ENCODE assay signal across 9 cellular contexts in the genomic region with DNA sequence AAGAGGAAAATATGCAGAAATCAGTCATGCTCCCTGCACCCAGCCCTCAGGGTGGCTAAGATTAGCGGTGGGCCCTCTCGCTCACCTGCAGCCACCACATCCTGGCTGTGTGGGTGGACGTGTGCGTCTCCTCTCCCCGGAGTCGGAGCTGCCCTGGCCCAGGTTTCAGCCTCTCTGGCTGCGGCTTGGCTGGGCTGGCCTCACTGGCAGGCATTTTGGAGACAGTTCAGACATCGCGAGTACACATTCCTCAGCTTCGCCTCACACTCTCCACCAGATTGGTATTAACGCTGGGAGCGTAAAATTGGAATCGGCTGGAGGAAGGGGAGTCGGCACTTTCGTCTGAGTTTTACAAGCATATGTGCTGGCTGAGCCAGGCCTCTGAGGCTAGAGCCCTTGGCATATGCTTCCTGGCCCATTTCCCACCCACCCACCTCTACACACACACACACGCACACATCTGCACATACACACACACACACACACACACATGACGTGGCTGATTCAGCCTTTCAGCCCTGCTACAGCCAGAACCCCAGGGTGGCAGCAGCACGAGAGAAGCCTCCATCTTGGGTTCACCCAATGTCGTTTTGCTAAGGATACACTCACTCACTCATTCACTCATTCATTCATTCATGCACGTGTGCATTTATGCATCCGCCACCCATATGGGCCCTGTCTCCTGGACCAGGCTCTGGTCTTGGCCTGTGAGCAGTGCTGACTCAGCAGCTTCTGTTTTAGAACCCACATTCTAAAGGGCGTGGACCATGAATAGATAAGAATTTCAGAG. TPM values are rescaled to one million over a fixed set of nuclear protein-coding genes. Genes with fewer than 3 reads are reported as not detected.
DNase-seq lines count a peak whose midpoint lies in the region; ATAC-seq, FAIRE-seq and TF ChIP-seq lines count a peak whose summit lies in the region.
"Had no signal": no experiment of that assay in that cellular context is flagged by ENCODE, and none has a peak within 500 bp of the region (broad histone marks: within the 10 kb centered on the region; RNA-seq: fewer than 3 reads in every experiment).

No MANE protein-coding gene starts in this region.

- intact Hi-C loops in GM12878 (cut with micrococcal nuclease; ENCODE audit: unreplicated experiment): no loop called here

- no peaks in the 10 kb centered on the region; the same call in none of the 2 replicates for H3K79me2 ChIP-seq in GM12878 (ENCODE audit: control insufficient read depth, insufficient read depth, low read length)

- H4K20me1 ChIP-seq in GM12878 (ENCODE audit: control insufficient read depth, insufficient read depth): no peaks in the 10 kb centered on the region

- RAD21 ChIA-PET in GM12878 (lab: Charles Lee; ENCODE audit: unreplicated experiment): interaction anchor here (0.8 to 1.8 kb wide), 3 partner anchors 16 to 43 kb away, joined by 3 to 5 read pairs (median 4); a partner anchor contains a TSS

- peak overlapping the region; percentile 13 for H2AFZ ChIP-seq in GM12878 (ENCODE audit: control insufficient read depth, low read depth, low read length)

- DNase-seq in GM12878 (ENCODE audit: low read depth, low spot score) (no peak), non-pigmented ciliary epithelial cell (ENCODE audit: low read depth) (peak; percentile 41), kidney glomerular epithelial cell (lab: John Stamatoyannopoulos, UW) (no peak), NCI-H345 treated with DMSO at 0.1 percent for 48 hours (lab: John Stamatoyannopoulos, UW; ENCODE audit: unreplicated experiment) (no peak)
- no peak for DNase-seq in activated effector memory CD4-positive, alpha-beta T cell treated with Interleukin-2 at 50 U/mL for 16 hours
- no peak for DNase-seq in activated naive CD4-positive, alpha-beta T cell treated with anti-CD3 and anti-CD28 coated beads, Interleukin-2, amount 50 U/mL, for 72 hours (ENCODE audit: low spot score in 2 of 2)

- H3K36me3 Mint-ChIP-seq in activated naive CD4-positive, alpha-beta T cell treated with anti-CD3 and anti-CD28 coated beads, Interleukin-2, amount 50 U/mL, for 72 hours: peaks cover 0 to 1% of the 10 kb centered on the region in 2 donors

- no peaks in the 10 kb centered on the region for H3K9me3 ChIP-seq in GM12878 (replicated peaks; ENCODE audit: control insufficient read depth, insufficient read depth, low read length)
- H3K9me3 ChIP-seq: SJSA1 had no signal

- peak overlapping the region; percentile 64 for H3K27ac ChIP-seq in GM12878 (ENCODE audit: control insufficient read depth, insufficient read depth)
- H3K27ac ChIP-seq: SJSA1 had no signal

- SMC1A ChIA-PET in GM12878 (lab: Charles Lee; ENCODE audit: uncharacterized antibody, unreplicated experiment): interaction anchor here (1.2 to 2.1 kb wide), 3 partner anchors 11 to 18 kb away, joined by 4 to 6 read pairs (median 5); no protein-coding TSS in a partner anchor

- TF ChIP-seq EP300 in GM12878 (IDR thresholded peaks at IDR 0.05; ENCODE audit: borderline replicate concordance in 1 of 2, control insufficient read depth in 1 of 2, low read depth in 2 of 2, low read length in 2 of 2): 0 out of 4 replicates have a peak, but pooled peaks have one; percentile 20 to 43

- peak overlapping the region; percentile 32; the same call in 1 of the 2 replicates for H3K9ac ChIP-seq in GM12878 (ENCODE audit: control insufficient read depth, insufficient read depth, low read length)

- H3K27ac Mint-ChIP-seq in activated naive CD4-positive, alpha-beta T cell treated with anti-CD3 and anti-CD28 coated beads, Interleukin-2, amount 50 U/mL, for 72 hours: peak overlapping the region in 1 of 2 donors; percentile 19

- WGBS in GM12878 (ENCODE audit: insufficient coverage, insufficient replicate concordance, low lambda C conversion rate, missing lambda C conversion rate): 18% methylated on average over 22 of the region's 22 CpGs

- FAIRE-seq in GM12878 (lab: Jason Lieb, UNC): no peak

- H3K36me3 ChIP-seq in GM12878 (ENCODE audit: control insufficient read depth in 2 of 2, insufficient read depth in 2 of 2, low read length in 1 of 2): peaks cover 13 to 15% of the 10 kb centered on the region in 2 experiments
- H3K36me3 ChIP-seq: SJSA1 had no signal

- no peak for TF ChIP-seq RAD21 in GM12878 (IDR thresholded peaks at IDR 0.05; ENCODE audit: insufficient read depth, low read depth, low read length)

- peak; percentile 63 for TF ChIP-seq POLR2A in GM12878 (IDR thresholded peaks at IDR 0.05; ENCODE audit: low read depth, low read length)

- TF ChIP-seq CTCF in GM12878 (IDR thresholded peaks at IDR 0.05 in 2 of 3, conservative IDR thresholded peaks at IDR 0.05 in 1 of 3; ENCODE audit: control insufficient read depth in 2 of 3, extremely low read depth in 1 of 3, insufficient read depth in 1 of 3, low read depth in 3 of 3, low read length in 3 of 3): no peak

- POLR2A ChIA-PET in GM12878 (lab: Charles Lee): interaction anchor here (1.4 kb wide), 1 partner anchor 16 kb away, joined by 3 read pairs; no protein-coding TSS in a partner anchor

- H3K4me1 ChIP-seq in GM12878 (ENCODE audit: control insufficient read depth, insufficient read depth, low read length): peaks cover 23% of the 10 kb centered on the region
- H3K4me1 ChIP-seq: SJSA1 had no signal

- in situ Hi-C loops in GM12878 (cut with MboI): no loop called here

- H3K9me3 Mint-ChIP-seq in activated naive CD4-positive, alpha-beta T cell treated with anti-CD3 and anti-CD28 coated beads, Interleukin-2, amount 50 U/mL, for 72 hours: no peaks in the 10 kb centered on the region

- CTCF ChIA-PET in GM12878 (lab: Yijun Ruan, JAX): interaction anchor here (1.1 to 2.0 kb wide), 5 partner anchors 14 to 150 kb away, joined by 3 to 8 read pairs (median 4); a partner anchor contains a TSS

- peak overlapping the region; percentile 36 for H3K4me2 ChIP-seq in GM12878 (ENCODE audit: control insufficient read depth, insufficient read depth)

- no peaks in the 10 kb centered on the region for H3K27me3 ChIP-seq in GM12878 (replicated peaks in 1 of 2; ENCODE audit: control insufficient read depth in 2 of 2, insufficient read depth in 2 of 2, low read length in 1 of 2)
- H3K27me3 ChIP-seq: SJSA1 had no signal

- no TSS peak for BruUV-seq in GM12878 (replicated peaks; lab: Mats Ljungman, UMichigan)

- ATAC-seq in GM18909 (IDR thresholded peaks at IDR 0.05; ENCODE audit: poor library complexity, unreplicated experiment) (peak; percentile 83), HG03175 (IDR thresholded peaks at IDR 0.05; ENCODE audit: unreplicated experiment) (peak; percentile 78), GM12878 (peak; percentile 94)
- no peak for ATAC-seq in activated naive CD4-positive, alpha-beta T cell treated with anti-CD3 and anti-CD28 coated beads, Interleukin-2, amount 50 U/mL, for 72 hours

- H3K4me3 ChIP-seq in GM12878: no peak overlapping the region
- H3K4me3 ChIP-seq: SJSA1 had no signal

TF ChIP-seq in GM12878, 131 proteins besides CTCF, POLR2A, EP300 and RAD21 (continues in another document):
- TF ChIP-seq TCF12 (IDR thresholded peaks at IDR 0.05; ENCODE audit: low read depth, low read length) (peak; percentile 77), IRF4 (IDR thresholded peaks at IDR 0.05; ENCODE audit: low read depth, low read length) (no peak)
- TF ChIP-seq, protein P1, sequence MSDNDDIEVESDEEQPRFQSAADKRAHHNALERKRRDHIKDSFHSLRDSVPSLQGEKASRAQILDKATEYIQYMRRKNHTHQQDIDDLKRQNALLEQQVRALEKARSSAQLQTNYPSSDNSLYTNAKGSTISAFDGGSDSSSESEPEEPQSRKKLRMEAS (IDR thresholded peaks at IDR 0.05; ENCODE audit: low read depth, low read length): no peak

RNA-seq across cellular contexts. Expression of a gene that starts 42.9 kb away (rescaled TPM):
- total RNA-seq in GM12878 (2013; cell fraction: nucleolus; rRNA removed): 33.2 and 41.2 TPM in 2 replicates
- total RNA-seq in GM12878 (2014; rRNA removed) (196 and 212 TPM in 2 replicates), GM12878 (2014; rRNA removed; fragmentation: Illumina TruSeq; extraction: Trizol) (30.7 and 40.4 TPM in 2 replicates), GM12878 (2021) (84.3 and 90.1 TPM in 2 replicates)
- 197 TPM for polyA plus RNA-seq in GM12878 (2011; ENCODE audit: low read depth)
- polyA plus RNA-seq in GM12878 (2011; rRNA removed) (21.8 and 31.5 TPM in 2 replicates), GM12878 (2014; fragmentation: Illumina TruSeq; extraction: Trizol) (19.5 and 30.1 TPM in 2 replicates), GM12878 (2014; fragmentation: Nextera tagmentation; extraction: Ambion mirVana) (10 to 100 TPM; 14.8 to 34.2 TPM), GM12878 (2014; rRNA removed) (214 and 266 TPM in 2 replicates), GM12878 (2016; fragmentation: Nextera tagmentation; extraction: Ambion mirVana) (100 to 1,000 TPM; 127 to 132 TPM)
- polyA plus RNA-seq in GM12878 (2011; cell fraction: cytosol; rRNA removed): 28.9 and 69.9 TPM in 2 replicates
- 43.0 and 45.6 TPM in 2 replicates for polyA plus RNA-seq in GM12878 (2011; cell fraction: nucleus; rRNA removed)
- polyA plus RNA-seq in GM12878 (2012): 87.8 and 101 TPM in 2 replicates
- polyA minus RNA-seq in GM12878 (2011; rRNA and poly(A)+ RNA removed): 13.5 and 16.0 TPM in 2 replicates
- polyA minus RNA-seq in GM12878 (2011; cell fraction: cytosol; rRNA and poly(A)+ RNA removed): 5.9 and 7.5 TPM in 2 replicates
- 13.7 and 22.7 TPM in 2 replicates for polyA minus RNA-seq in GM12878 (2011; cell fraction: nucleus; rRNA and poly(A)+ RNA removed)
- total RNA-seq in activated naive CD4-positive, alpha-beta T cell treated with anti-CD3 and anti-CD28 coated beads, Interleukin-2, amount 50 U/mL, for 72 hours: 10 to 100 TPM; 12.6 to 19.3 TPM

Comparison
In these comparisons a context has a peak if more than half of its experiments do, and no peak if none do; other contexts are left out.
1. ATAC-seq: peak in GM18909 (single experiment), HG03175 (single experiment) and GM12878 (single experiment); none in activated naive CD4-positive, alpha-beta T cell treated with anti-CD3 and anti-CD28 coated beads, Interleukin-2, amount 50 U/mL, for 72 hours (0 of 2).